8 cellular contexts compared by ENCODE assay signal in the genomic region with DNA sequence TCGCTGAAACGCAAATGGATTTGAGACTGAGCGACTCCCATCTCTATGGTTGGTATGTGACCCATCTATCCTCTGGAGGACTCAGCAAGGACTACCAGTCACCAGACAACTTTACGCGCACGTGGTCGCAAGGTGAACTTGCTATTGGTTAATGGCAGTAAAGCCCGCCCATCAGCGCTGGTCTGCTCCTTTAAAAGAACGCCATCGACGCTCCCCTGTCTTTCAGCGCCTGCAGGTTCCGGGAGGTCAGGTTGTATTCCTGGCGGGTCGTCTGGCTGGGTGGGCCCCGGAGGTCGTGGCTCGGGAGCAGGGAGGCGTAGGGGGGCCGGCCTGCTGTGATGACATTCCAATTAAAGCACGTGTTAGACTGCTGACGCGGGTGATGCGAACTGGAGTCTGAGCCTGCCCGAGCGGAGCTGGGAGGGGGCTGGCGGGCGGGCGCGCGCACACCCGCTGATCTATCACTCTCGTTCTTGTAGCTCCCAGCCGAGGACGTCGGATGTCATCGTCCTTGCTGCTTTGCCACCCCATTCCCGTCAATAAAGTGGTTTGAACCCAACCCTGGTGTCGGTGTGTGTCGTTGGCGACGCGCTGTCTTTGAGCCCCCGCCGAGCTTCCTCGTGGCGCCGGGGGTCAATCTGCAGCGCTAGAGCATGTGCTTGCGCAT. TPM values are rescaled to one million over a fixed set of nuclear protein-coding genes. Genes with fewer than 3 reads are reported as not detected.
DNase-seq lines count a peak whose midpoint lies in the region; ATAC-seq, FAIRE-seq and TF ChIP-seq lines count a peak whose summit lies in the region.

No MANE protein-coding gene starts in this region.

- H3K27ac ChIP-seq in VCaP: peak overlapping the region; percentile 98
- peak overlapping the region; percentile 93 to 97 for H3K27ac ChIP-seq in small intestine (ENCODE audit: low read depth in 1 of 2, low read length in 1 of 2)

- FAIRE-seq in bronchial epithelial cell (lab: Jason Lieb, UNC) (no peak), small intestine (lab: Jason Lieb, UNC) (no peak)

- DNase-seq in AG08395 (ENCODE audit: low spot score) (peak; percentile 98), NCI-H2196 (lab: John Stamatoyannopoulos, UW; ENCODE audit: unreplicated experiment) (peak; percentile 97), bronchial epithelial cell (ENCODE audit: low read depth) (peak; percentile 99), iPS-NIHi7 (ENCODE audit: extremely low spot score) (peak; percentile 94), small intestine (peak; percentile 99)

- H3K4me1 ChIP-seq in small intestine (ENCODE audit: control insufficient read depth in 2 of 2, insufficient read depth in 1 of 2, low read depth in 1 of 2, low read length in 1 of 2): peaks cover 0 to 5% of the 10 kb centered on the region in 2 donors

- peak; percentile 96 for ATAC-seq in GM18907 (IDR thresholded peaks at IDR 0.05; ENCODE audit: unreplicated experiment)
- peak; percentile 93 for ATAC-seq in HG03135 (IDR thresholded peaks at IDR 0.05; ENCODE audit: unreplicated experiment)

- peaks cover 2% of the 10 kb centered on the region for H3K36me3 ChIP-seq in bronchial epithelial cell (ENCODE audit: control insufficient read depth, insufficient read depth, low read length)
- H3K36me3 ChIP-seq in small intestine (ENCODE audit: control insufficient read depth in 2 of 2, insufficient read depth in 2 of 2, low read length in 2 of 2): no peaks in the 10 kb centered on the region

- TF ChIP-seq CTCF in VCaP (conservative IDR thresholded peaks at IDR 0.05): no peak
- no peak for TF ChIP-seq CTCF in bronchial epithelial cell (IDR thresholded peaks at IDR 0.05; ENCODE audit: insufficient read depth, low read length, severe bottlenecking)

- H3K27me3 ChIP-seq in bronchial epithelial cell (ENCODE audit: control insufficient read depth, insufficient read depth, low read length) (no peaks in the 10 kb centered on the region), small intestine (ENCODE audit: control insufficient read depth in 2 of 2, insufficient read depth in 2 of 2, low read length in 2 of 2) (no peaks in the 10 kb centered on the region)

- H3K4me3 ChIP-seq in bronchial epithelial cell (ENCODE audit: low read depth, low read length) (peak overlapping the region; percentile 75), small intestine (ENCODE audit: low read depth in 1 of 2, low read length in 2 of 2) (peak overlapping the region; percentile 59 to 95)

- H3K9me3 ChIP-seq in small intestine (ENCODE audit: control insufficient read depth, low read depth): no peaks in the 10 kb centered on the region

- 0% methylated on average over 50 to 51 of the region's 51 CpGs for WGBS in small intestine, 3 donors

RNA-seq across cellular contexts. Expression of gene ERN1, which starts 15.9 kb away (rescaled TPM):
- 22.1 and 35.2 TPM in 2 replicates for total RNA-seq in bronchial epithelial cell
- 10 to 100 TPM in 1 of 3 donors, 1 to 10 TPM in 2; 2.2 to 10.3 (median 2.7) TPM for polyA plus RNA-seq in small intestine

Comparison
In these comparisons a context has a peak if more than half of its experiments do, and no peak if none do; other contexts are left out.
1. Peak in every context shown above with its lines: DNase-seq, ATAC-seq, H3K4me3 ChIP-seq and H3K27ac ChIP-seq.